28 cellular contexts compared by ENCODE assay signal in genomic region chr3:34570916-34571705, GRCh38.
"Had no signal": no experiment of that assay in that cellular context is flagged by ENCODE, and none has a peak within 500 bp of the region (broad histone marks: within the 10 kb centered on the region; RNA-seq: fewer than 3 reads in every experiment).

No MANE protein-coding gene starts in this region.

- DNase-seq: activated CD4-positive, alpha-beta memory T cell treated with anti-CD3 and anti-CD28 coated beads, Interleukin-2, amount 10 ng/mL, durations not matched to agents 7 days and 5 days; activated CD4-positive, alpha-beta T cell treated with anti-CD3 and anti-CD28 coated beads for 1 hour; activated CD4-positive, alpha-beta T cell treated with anti-CD3 and anti-CD28 coated beads, Interleukin-2, amount 10 ng/mL, durations not matched to agents 7 days and 5 days; activated CD8-positive, alpha-beta memory T cell treated with anti-CD3 and anti-CD28 coated beads, Interleukin-2, amount 50 U/mL, for 48 hours; activated gamma-delta T cell; activated naive CD4-positive, alpha-beta T cell treated with anti-CD3 and anti-CD28 coated beads, Interleukin-2, amount 10 ng/mL, durations not matched to agents 7 days and 5 days; activated naive CD8-positive, alpha-beta T cell treated with anti-CD3 and anti-CD28 coated beads, Interleukin-2, amount 10 ng/mL, durations not matched to agents 7 days and 5 days; activated T-cell treated with anti-CD3 and anti-CD28 coated beads, Interleukin-2, amount 50 U/mL, for 24 hours; amniotic stem cell; cerebellar nuclear complex; effector memory CD8-positive, alpha-beta T cell; foreskin keratinocyte; heart right ventricle; left ventricle myocardium superior; mucosa of descending colon; right lobe of liver; stimulated activated CD4-positive, alpha-beta T cell treated with anti-CD3 and anti-CD28 coated beads, Interleukin-12 subunit alpha, Interleukin-12 subunit beta, amount 100 ng/mL, for 4 hours; stimulated activated CD4-positive, alpha-beta T cell treated with anti-CD3 and anti-CD28 coated beads, Interleukin-4, amount 100 ng/mL, for 1 hour; stimulated activated naive CD8-positive, alpha-beta T cell treated with anti-CD3 and anti-CD28 coated beads, Interleukin-15, Interleukin-2, amounts not matched to agents 100 U/mL and 50 U/mL, for 24 hours; T-helper 17 cell; T1000; testis; transverse colon had no signal

- H3K4me3 ChIP-seq: cardiac muscle cell, coronary artery, heart right ventricle, mucosa of descending colon, right lobe of liver, testis, transverse colon had no signal

- H3K9me3 ChIP-seq: mucosa of descending colon, neutrophil, right lobe of liver, testis, transverse colon had no signal

- H3K4me1 ChIP-seq: foreskin keratinocyte, heart right ventricle, right lobe of liver, testis, transverse colon had no signal

- H3K27ac ChIP-seq: cardiac muscle cell, coronary artery, foreskin keratinocyte, heart right ventricle, neutrophil, right lobe of liver, testis, transverse colon had no signal

- H3K36me3 ChIP-seq: cardiac muscle cell, heart right ventricle, neutrophil, right lobe of liver, transverse colon had no signal

- ATAC-seq: effector memory CD8-positive, alpha-beta T cell; esophagus mucosa; foreskin keratinocyte; heart right ventricle; left ventricle myocardium superior; mucosa of descending colon; right lobe of liver; stimulated activated naive CD8-positive, alpha-beta T cell treated with anti-CD3 and anti-CD28 coated beads, Interleukin-15, Interleukin-2, amounts not matched to agents 100 U/mL and 50 U/mL, for 24 hours; T-helper 17 cell; WTC11 had no signal

- H3K27me3 ChIP-seq: cardiac muscle cell, foreskin keratinocyte, neutrophil, right lobe of liver, testis, transverse colon had no signal
